ENCODE assay signal across 17 cellular contexts in the genomic region with DNA sequence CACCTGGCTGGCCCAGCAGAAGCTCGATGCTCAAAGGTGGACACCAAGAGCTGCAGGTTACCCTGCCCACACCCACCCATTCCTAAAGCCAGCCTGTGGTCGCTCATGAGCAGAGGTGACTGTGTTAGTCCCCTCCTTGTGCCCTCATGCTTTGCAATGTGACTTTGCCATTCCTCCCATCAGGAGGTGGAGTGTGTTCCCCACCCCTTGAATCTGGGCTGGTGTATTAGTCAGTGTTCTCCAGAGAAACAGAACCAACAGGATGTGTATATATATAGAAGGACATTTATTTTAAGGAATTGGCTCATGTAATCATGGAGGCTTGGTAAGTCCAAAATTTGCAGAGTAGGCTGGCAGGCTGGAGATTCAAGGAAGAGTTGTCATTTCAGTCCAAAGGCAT. TPM values are rescaled to one million over a fixed set of nuclear protein-coding genes. Genes with fewer than 3 reads are reported as not detected.
DNase-seq lines count a peak whose midpoint lies in the region; ATAC-seq and TF ChIP-seq lines count a peak whose summit lies in the region.
"Had no signal": no experiment of that assay in that cellular context is flagged by ENCODE, and none has a peak within 500 bp of the region (broad histone marks: within the 10 kb centered on the region; RNA-seq: fewer than 3 reads in every experiment).

No MANE protein-coding gene starts in this region.

- H3K4me2 ChIP-seq in PC-3 (ENCODE audit: low read length) = no peak overlapping the region

- H3K27me3 Mint-ChIP-seq in endodermal cell (ENCODE audit: insufficient read depth) = peaks cover 4% of the 10 kb centered on the region
- H3K27me3 Mint-ChIP-seq: activated naive CD4-positive, alpha-beta T cell treated with anti-CD3 and anti-CD28 coated beads, Interleukin-2, amount 50 U/mL, for 24 hours; central memory CD8-positive, alpha-beta T cell; stimulated activated naive CD8-positive, alpha-beta T cell treated with anti-CD3 and anti-CD28 coated beads, Interleukin-15, amount 100 ng/mL, for 72 hours had no signal

- no peaks in the 10 kb centered on the region for H3K9me2 ChIP-seq in PC-3 (replicated peaks; ENCODE audit: low read length)

- DNase-seq in EH (ENCODE audit: low read depth) = peak; percentile 74
- peak; percentile 32 for DNase-seq in PC-3
- DNase-seq in endodermal cell = no peak
- DNase-seq in GM03348 (ENCODE audit: low spot score) = no peak
- no peak for DNase-seq in ovary
- DNase-seq in NCI-H1105 (lab: John Stamatoyannopoulos, UW) = no peak
- DNase-seq: activated CD4-positive, alpha-beta T cell treated with anti-CD3 and anti-CD28 coated beads for 4 hours; kidney glomerular epithelial cell; NCI-H1436 treated with DMSO at 0.1 percent for 48 hours; SIG-M5; stimulated activated naive CD8-positive, alpha-beta T cell treated with anti-CD3 and anti-CD28 coated beads, Interleukin-15, amount 100 ng/mL, for 72 hours had no signal

- H2AFZ ChIP-seq in PC-3 (ENCODE audit: low read length) = no peak overlapping the region

- H3K9me3 ChIP-seq in PC-3 (ENCODE audit: low read length) = no peaks in the 10 kb centered on the region
- H3K9me3 ChIP-seq in neutrophil = no peaks in the 10 kb centered on the region
- H3K9me3 ChIP-seq in endodermal cell (ENCODE audit: control insufficient read depth, low read length) = peaks cover 6% of the 10 kb centered on the region
- no peaks in the 10 kb centered on the region for H3K9me3 ChIP-seq in ovary
- H3K9me3 ChIP-seq: vagina had no signal

- no peak for TF ChIP-seq EP300 in ovary (IDR thresholded peaks at IDR 0.05)

- H4K20me1 ChIP-seq in PC-3 (ENCODE audit: low read length) = no peaks in the 10 kb centered on the region

- no peak overlapping the region for H3K27ac Mint-ChIP-seq in endodermal cell
- H3K27ac Mint-ChIP-seq: activated naive CD4-positive, alpha-beta T cell treated with anti-CD3 and anti-CD28 coated beads, Interleukin-2, amount 50 U/mL, for 24 hours had no signal

- H3K9ac ChIP-seq in PC-3 (ENCODE audit: low read length) = no peak overlapping the region
- H3K9ac ChIP-seq in endodermal cell (ENCODE audit: extremely low read depth, low read length, poor library complexity, severe bottlenecking) = no peak overlapping the region

- no peaks in the 10 kb centered on the region for H3K36me3 Mint-ChIP-seq in endodermal cell (ENCODE audit: low read depth)
- H3K36me3 Mint-ChIP-seq: activated naive CD4-positive, alpha-beta T cell treated with anti-CD3 and anti-CD28 coated beads, Interleukin-2, amount 50 U/mL, for 24 hours had no signal

- H3K27me3 ChIP-seq in PC-3 (ENCODE audit: low read length) = no peaks in the 10 kb centered on the region
- no peaks in the 10 kb centered on the region for H3K27me3 ChIP-seq in neutrophil
- no peaks in the 10 kb centered on the region for H3K27me3 ChIP-seq in endodermal cell (ENCODE audit: control insufficient read depth, insufficient read depth, low read length, poor library complexity, severe bottlenecking)
- H3K27me3 ChIP-seq in ovary = no peaks in the 10 kb centered on the region
- H3K27me3 ChIP-seq: vagina had no signal

- TF ChIP-seq CTCF in PC-3 (conservative IDR thresholded peaks at IDR 0.05; ENCODE audit: low read depth, low read length) = no peak
- no peak for TF ChIP-seq CTCF in neutrophil (IDR thresholded peaks at IDR 0.05)
- no peak for TF ChIP-seq CTCF in endodermal cell (conservative IDR thresholded peaks at IDR 0.05)
- TF ChIP-seq CTCF in ovary (IDR thresholded peaks at IDR 0.05) = no peak

- no peaks in the 10 kb centered on the region for H3K9me3 Mint-ChIP-seq in endodermal cell
- H3K9me3 Mint-ChIP-seq: activated naive CD4-positive, alpha-beta T cell treated with anti-CD3 and anti-CD28 coated beads, Interleukin-2, amount 50 U/mL, for 24 hours; central memory CD8-positive, alpha-beta T cell; stimulated activated naive CD8-positive, alpha-beta T cell treated with anti-CD3 and anti-CD28 coated beads, Interleukin-15, amount 100 ng/mL, for 72 hours had no signal

- H3K4me1 ChIP-seq in PC-3 (ENCODE audit: insufficient read depth, low read length) (peaks cover 44% of the 10 kb centered on the region), neutrophil (ENCODE audit: control insufficient read depth in 1 of 2, insufficient read depth in 1 of 2, low read depth in 1 of 2, low read length in 1 of 2) (peaks cover 75 to 87% of the 10 kb centered on the region in 2 experiments), endodermal cell (ENCODE audit: control insufficient read depth, insufficient read depth, low read length) (peaks cover 3% of the 10 kb centered on the region), ovary (ENCODE audit: insufficient read depth) (no peaks in the 10 kb centered on the region)

- H3K4me1 Mint-ChIP-seq in endodermal cell = peaks cover 29% of the 10 kb centered on the region
- H3K4me1 Mint-ChIP-seq: central memory CD8-positive, alpha-beta T cell; stimulated activated naive CD8-positive, alpha-beta T cell treated with anti-CD3 and anti-CD28 coated beads, Interleukin-15, amount 100 ng/mL, for 72 hours had no signal

- intact Hi-C loops in PC-3 (cut with micrococcal nuclease) (no loop called here), ovary (cut with DNase I) (loop anchor here in 2 of 4 donors (10.0 kb wide), 2 partner anchors 55 to 185 kb away; a partner anchor contains a TSS)

- 97 to 100% methylated on average over 1 to 2 of the region's 2 CpGs for WGBS in endodermal cell (ENCODE audit: insufficient coverage in 1 of 2, insufficient read length in 1 of 2), 2 experiments
- 76 to 95% (median 90%) methylated on average over 2 of the region's 2 CpGs for WGBS in ovary, 3 donors

- peak; percentile 15; the same call in 1 of the 2 replicates for ATAC-seq in PC-3
- ATAC-seq in esophagus mucosa = peak; percentile 57
- ATAC-seq: HCT116; stimulated activated naive CD8-positive, alpha-beta T cell treated with anti-CD3 and anti-CD28 coated beads, Interleukin-15, amount 100 ng/mL, for 72 hours had no signal

- no TSS peak for BruUV-seq in PC-3 (replicated peaks; lab: Mats Ljungman, UMichigan)

- H3K4me3 Mint-ChIP-seq in endodermal cell = no peak overlapping the region
- H3K4me3 Mint-ChIP-seq: activated naive CD4-positive, alpha-beta T cell treated with anti-CD3 and anti-CD28 coated beads, Interleukin-2, amount 50 U/mL, for 24 hours; central memory CD8-positive, alpha-beta T cell; stimulated activated naive CD8-positive, alpha-beta T cell treated with anti-CD3 and anti-CD28 coated beads, Interleukin-15, amount 100 ng/mL, for 72 hours had no signal

- H3K36me3 ChIP-seq in PC-3 (ENCODE audit: low read depth, low read length) = no peaks in the 10 kb centered on the region
- H3K36me3 ChIP-seq in neutrophil = no peaks in the 10 kb centered on the region
- no peaks in the 10 kb centered on the region for H3K36me3 ChIP-seq in endodermal cell (ENCODE audit: control insufficient read depth, insufficient read depth, low read length)
- H3K36me3 ChIP-seq in ovary = no peaks in the 10 kb centered on the region
- H3K36me3 ChIP-seq: vagina had no signal

- TF ChIP-seq POLR2A in ovary (IDR thresholded peaks at IDR 0.05) = no peak

- H3K4me3 ChIP-seq in PC-3 (ENCODE audit: low read length) (no peak overlapping the region), neutrophil (ENCODE audit: low read depth in 1 of 2, low read length in 1 of 2) (no peak overlapping the region), endodermal cell (ENCODE audit: low read length) (no peak overlapping the region), ovary (no peak overlapping the region)
- H3K4me3 ChIP-seq: vagina had no signal

- no peak overlapping the region for H3K27ac ChIP-seq in PC-3 (ENCODE audit: low read length)
- peak overlapping the region; percentile 89 for H3K27ac ChIP-seq in neutrophil
- H3K27ac ChIP-seq in endodermal cell (ENCODE audit: low read depth, low read length) = no peak overlapping the region
- H3K27ac ChIP-seq in ovary = no peak overlapping the region

- POLR2A ChIA-PET in PC-3 (lab: Charles Lee; ENCODE audit: unreplicated experiment) = no interaction called here

- CTCF ChIA-PET in PC-3 (lab: Charles Lee) = no interaction called here

- peaks cover 9% of the 10 kb centered on the region for H3F3A ChIP-seq in PC-3 (ENCODE audit: low read length, unreplicated experiment)

- H3K79me2 ChIP-seq in PC-3 (ENCODE audit: low read length) = no peaks in the 10 kb centered on the region

RNA-seq across cellular contexts. Expression of a gene that starts 54.4 kb away (rescaled TPM):
- total RNA-seq in PC-3 (2014; rRNA removed) (8.2 and 10.5 TPM in 2 replicates), esophagus mucosa (8.3 TPM), endodermal cell (10 to 100 TPM; 22.8 to 26.1 TPM), ovary (10 to 100 TPM in 6 of 7 donors, 1 to 10 TPM in 1; 7.6 to 30.5 (median 17.1) TPM)
- polyA plus RNA-seq in endodermal cell (2013, experiment 1 of 2) = 26.2 TPM
- polyA plus RNA-seq in endodermal cell (2013, experiment 2 of 2) = 27.0 TPM
- polyA plus RNA-seq in ovary = 10 to 100 TPM in 1 of 2 donors, 1 to 10 TPM in 1; 3.9 to 14.0 TPM

Comparison
In these comparisons a context has a peak if more than half of its experiments do, and no peak if none do; other contexts are left out.
1. DNase-seq: peak in EH (single experiment) and PC-3 (single experiment); none in endodermal cell (single experiment), GM03348 (single experiment), ovary (0 of 5) and NCI-H1105 (single experiment).